ENCODE assay signal across 25 cellular contexts in the genomic region with DNA sequence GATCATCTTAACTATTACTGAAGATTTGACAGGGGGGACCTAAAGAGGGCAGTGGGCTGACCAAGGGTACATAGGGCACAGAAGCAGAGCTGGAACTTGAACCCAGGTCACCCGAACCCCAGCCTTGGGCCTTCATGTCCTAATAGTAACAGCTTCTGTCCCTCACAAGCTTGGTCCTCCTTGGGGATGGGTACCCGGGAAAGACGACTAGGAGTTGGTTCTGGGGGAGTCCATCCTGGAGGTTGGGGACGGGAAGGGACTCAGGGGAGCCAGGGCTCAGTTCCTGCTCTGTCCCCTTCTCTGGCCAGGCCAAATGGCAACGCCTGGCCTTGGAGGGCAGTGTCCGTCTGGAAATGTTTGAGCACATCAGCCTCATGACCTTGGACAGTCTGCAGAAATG. TPM values are rescaled to one million over a fixed set of nuclear protein-coding genes. Genes with fewer than 3 reads are reported as not detected.
"Had no signal": no experiment of that assay in that cellular context is flagged by ENCODE, and none has a peak within 500 bp of the region (broad histone marks: within the 10 kb centered on the region; RNA-seq: fewer than 3 reads in every experiment).

No MANE protein-coding gene starts in this region.

- ATAC-seq: K562 had no signal

- H3K4me3 ChIP-seq: K562, SJSA1, SK-N-MC had no signal

- DNase-seq: Kasumi-1, MM.1S, NCI-H1092 treated with DMSO at 0.1 percent for 48 hours, NCI-H1436, NCI-H187, NCI-H2029, NCI-H2081 treated with DMSO at 0.1 percent for 48 hours, NCI-H2171, NCI-H226, NCI-H446, NCI-H510A, NCI-H524 treated with DMSO at 0.1 percent for 48 hours, NCI-H69, NCI-H774, Right ventricle myocardium superior, RPMI8226, SIG-M5 had no signal

- H3K4me2 ChIP-seq: KMS-11 had no signal

- H3K4me1 ChIP-seq: SJSA1 had no signal

- H3K9me3 ChIP-seq: SJSA1 had no signal

- H3K36me3 Mint-ChIP-seq: IgD-negative memory B cell had no signal

- FAIRE-seq: K562, RCC 7860 had no signal

- H3K4me3 Mint-ChIP-seq: IgD-negative memory B cell had no signal

- H3K9ac ChIP-seq: KMS-11 had no signal

- H3K27ac Mint-ChIP-seq: IgD-negative memory B cell had no signal

- H3K36me3 ChIP-seq: SJSA1 had no signal

- H3K27ac ChIP-seq: KMS-11, SJSA1, SK-N-MC had no signal

RNA-seq across cellular contexts. Expression of gene CYP4F8, which starts 39.6 kb away (rescaled TPM):
- total RNA-seq: HT1080, K562, M059J, Right ventricle myocardium superior, SJSA1 had no signal
- polyA plus RNA-seq: IgD-negative memory B cell, K562 had no signal
